14 cellular contexts compared by ENCODE assay signal in the genomic region with DNA sequence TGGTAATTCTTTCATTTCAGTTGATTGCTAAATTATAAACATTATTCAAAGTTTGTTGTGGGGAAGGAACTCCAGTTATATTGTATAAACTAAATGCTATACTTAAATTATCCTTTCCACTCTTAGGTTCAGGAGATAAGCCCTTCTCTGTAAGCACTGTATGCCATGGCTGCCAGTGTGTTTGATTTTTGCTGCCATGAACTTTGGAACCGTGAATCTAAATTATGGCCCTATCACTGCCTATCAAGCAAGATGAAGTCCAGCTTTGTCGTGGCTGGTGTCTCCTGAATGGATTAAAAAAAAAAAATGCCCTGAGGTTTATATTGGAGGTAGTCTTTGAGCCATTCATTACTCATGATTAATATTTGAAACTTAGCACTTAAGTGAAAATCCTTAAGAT. TPM values are rescaled to one million over a fixed set of nuclear protein-coding genes. Genes with fewer than 3 reads are reported as not detected.
DNase-seq lines count a peak whose midpoint lies in the region; ATAC-seq, FAIRE-seq and TF ChIP-seq lines count a peak whose summit lies in the region.
"Had no signal": no experiment of that assay in that cellular context is flagged by ENCODE, and none has a peak within 500 bp of the region (broad histone marks: within the 10 kb centered on the region; RNA-seq: fewer than 3 reads in every experiment).

No MANE protein-coding gene starts in this region.

- no peak for DNase-seq in HepG2 (ENCODE audit: low spot score)
- DNase-seq in right lobe of liver: no peak
- no peak for DNase-seq in gastrocnemius medialis
- DNase-seq in NCI-H82 treated with DMSO at 0.1 percent for 48 hours (lab: John Stamatoyannopoulos, UW; ENCODE audit: unreplicated experiment): no peak
- no peak for DNase-seq in activated naive CD4-positive, alpha-beta T cell treated with anti-CD3 and anti-CD28 coated beads, Interleukin-2, amount 50 U/mL, for 72 hours (ENCODE audit: low spot score in 2 of 2)
- no peak for DNase-seq in WTC11 (ENCODE audit: low spot score)
- DNase-seq: AML-193; CD8-positive, alpha-beta T cell; NCI-H1436; NCI-H2029 treated with DMSO at 0.1 percent for 48 hours; NCI-H510A had no signal

- H3K9ac ChIP-seq in liver (ENCODE audit: low read depth in 1 of 2, low read length in 2 of 2) (no peak overlapping the region), HepG2 (ENCODE audit: insufficient read depth, low read depth, low read length) (no peak overlapping the region)

- no peaks in the 10 kb centered on the region for H3K79me2 ChIP-seq in HepG2 (ENCODE audit: insufficient read depth, low read length)

- TF ChIP-seq CTCF in liver (IDR thresholded peaks at IDR 0.05; ENCODE audit: low read depth, low read length, missing input control) (no peak), HepG2 (CRISPR knock-in tag; IDR thresholded peaks at IDR 0.05) (no peak), right lobe of liver (IDR thresholded peaks at IDR 0.05) (no peak), gastrocnemius medialis (IDR thresholded peaks at IDR 0.05 in 4 of 5, conservative IDR thresholded peaks at IDR 0.05 in 1 of 5) (no peak), WTC11 (IDR thresholded peaks at IDR 0.05) (no peak)

- H3K9me3 ChIP-seq in liver (ENCODE audit: control insufficient read depth in 4 of 4, low read length in 3 of 4) (no peaks in the 10 kb centered on the region), HepG2 (ENCODE audit: low read length) (no peaks in the 10 kb centered on the region), right lobe of liver (no peaks in the 10 kb centered on the region), gastrocnemius medialis (no peaks in the 10 kb centered on the region)

- H3K27me3 ChIP-seq in liver (ENCODE audit: control insufficient read depth in 4 of 4, insufficient read depth in 4 of 4, low read length in 3 of 4): no peaks in the 10 kb centered on the region
- no peaks in the 10 kb centered on the region for H3K27me3 ChIP-seq in HepG2 (ENCODE audit: control insufficient read depth in 1 of 2, insufficient read depth in 2 of 2, low read length in 2 of 2)
- H3K27me3 ChIP-seq in right lobe of liver: no peaks in the 10 kb centered on the region
- H3K27me3 ChIP-seq in gastrocnemius medialis: no peaks in the 10 kb centered on the region

- H3K4me1 ChIP-seq in liver (ENCODE audit: control insufficient read depth in 4 of 4, insufficient read depth in 4 of 4, low read length in 3 of 4) (peaks cover 0 to 11% (median 7%) of the 10 kb centered on the region in 4 donors), HepG2 (ENCODE audit: insufficient read depth, low read length) (no peaks in the 10 kb centered on the region), right lobe of liver (peaks cover 0 to 11% (median 0%) of the 10 kb centered on the region in 4 donors), gastrocnemius medialis (peaks cover 28 to 32% of the 10 kb centered on the region in 2 donors)

- CTCF ChIA-PET in HepG2 (lab: Yijun Ruan, JAX; ENCODE audit: low intra/inter-chr PET ratio, low total read pairs): interaction anchor here (2.1 kb wide), 1 partner anchor 24 kb away, joined by 24 read pairs; no protein-coding TSS in a partner anchor
- CTCF ChIA-PET in WTC11 (lab: Charles Lee): no interaction called here

- peaks cover 7% of the 10 kb centered on the region for H4K20me1 ChIP-seq in HepG2 (ENCODE audit: insufficient read depth, low read length)

- no peak for FAIRE-seq in HepG2 (lab: Jason Lieb, UNC)
- FAIRE-seq: D721Med had no signal

- no peak overlapping the region for H3K4me3 Mint-ChIP-seq in WTC11
- H3K4me3 Mint-ChIP-seq: CD8-positive, alpha-beta T cell; GM23338 had no signal

- TF ChIP-seq EP300 in HepG2 (IDR thresholded peaks at IDR 0.05; ENCODE audit: low read depth in 2 of 2, low read length in 2 of 2) (no peak), HepG2 (CRISPR knock-in tag; IDR thresholded peaks at IDR 0.05; ENCODE audit: borderline replicate concordance) (no peak)

- H3K4me3 ChIP-seq in liver (ENCODE audit: low read depth in 1 of 3, low read length in 3 of 3) (no peak overlapping the region), HepG2 (replicated peaks in 1 of 3; ENCODE audit: insufficient read depth in 1 of 3, low read depth in 2 of 3, low read length in 3 of 3) (no peak overlapping the region), right lobe of liver (no peak overlapping the region), gastrocnemius medialis (no peak overlapping the region)
- H3K4me3 ChIP-seq: GM23338 had no signal

- POLR2A ChIA-PET in HepG2 (lab: Yijun Ruan, JAX) (no interaction called here), WTC11 (lab: Charles Lee) (no interaction called here)

- no peak for TF ChIP-seq RAD21 in liver (IDR thresholded peaks at IDR 0.05)
- TF ChIP-seq RAD21 in HepG2 (CRISPR knock-in tag; IDR thresholded peaks at IDR 0.05): no peak

- H2AFZ ChIP-seq in HepG2 (ENCODE audit: low read length): no peak overlapping the region
- H2AFZ ChIP-seq: GM23338 had no signal

- no peak overlapping the region for H3K27ac ChIP-seq in liver (ENCODE audit: low read depth in 1 of 2, low read length in 2 of 2)
- no peak overlapping the region for H3K27ac ChIP-seq in HepG2 (ENCODE audit: extremely low read length, insufficient read depth, low read length)
- no peak overlapping the region for H3K27ac ChIP-seq in right lobe of liver
- H3K27ac ChIP-seq in gastrocnemius medialis: peak overlapping the region; percentile 31 to 66 (median 46)

- intact Hi-C loops in HepG2 (cut with micrococcal nuclease; ENCODE audit: unreplicated experiment) (no loop called here), right lobe of liver (cut with DNase I) (no loop called here), gastrocnemius medialis (cut with DNase I; ENCODE audit: low total_unique reads) (no loop called here)

- H3K36me3 Mint-ChIP-seq in activated naive CD4-positive, alpha-beta T cell treated with anti-CD3 and anti-CD28 coated beads, Interleukin-2, amount 50 U/mL, for 72 hours: peaks cover 0 to 5% of the 10 kb centered on the region in 2 donors
- H3K36me3 Mint-ChIP-seq in WTC11: peaks cover 15% of the 10 kb centered on the region

- H3K9me3 Mint-ChIP-seq in activated naive CD4-positive, alpha-beta T cell treated with anti-CD3 and anti-CD28 coated beads, Interleukin-2, amount 50 U/mL, for 72 hours: no peaks in the 10 kb centered on the region
- no peaks in the 10 kb centered on the region for H3K9me3 Mint-ChIP-seq in WTC11
- H3K9me3 Mint-ChIP-seq: CD8-positive, alpha-beta T cell; GM23338 had no signal

- in situ Hi-C loops in HepG2 (cut with HindIII; ENCODE audit: extremely low pct_ligation_motif_present, low pct_unique_long_range_greater_than_20kb): no loop called here
- in situ Hi-C loops in gastrocnemius medialis (cut with MboI; ENCODE audit: low sequenced_read_pairs in 4 of 4): no loop called here

- peak overlapping the region in 1 of 2 donors; percentile 27 for H3K27ac Mint-ChIP-seq in activated naive CD4-positive, alpha-beta T cell treated with anti-CD3 and anti-CD28 coated beads, Interleukin-2, amount 50 U/mL, for 72 hours
- no peak overlapping the region for H3K27ac Mint-ChIP-seq in WTC11
- H3K27ac Mint-ChIP-seq: CD8-positive, alpha-beta T cell; GM23338 had no signal

- 20% methylated on average over 2 of the region's 2 CpGs for WGBS in liver
- WGBS in HepG2 (ENCODE audit: low lambda C conversion rate): 95% methylated on average over 2 of the region's 2 CpGs
- 30% methylated on average over 2 of the region's 2 CpGs for WGBS in right lobe of liver (ENCODE audit: insufficient coverage, low coverage, low lambda C conversion rate, missing lambda C conversion rate)

- H3K4me1 Mint-ChIP-seq in WTC11: no peaks in the 10 kb centered on the region
- H3K4me1 Mint-ChIP-seq: GM23338 had no signal

- H3K36me3 ChIP-seq in liver (ENCODE audit: control insufficient read depth in 4 of 4, insufficient read depth in 3 of 4, low read depth in 1 of 4, low read length in 3 of 4): peaks cover 3 to 28% (median 18%) of the 10 kb centered on the region in 4 donors
- peaks cover 15 to 51% of the 10 kb centered on the region in 2 experiments for H3K36me3 ChIP-seq in HepG2 (replicated peaks in 1 of 2; ENCODE audit: control insufficient read depth in 1 of 2, insufficient read depth in 2 of 2, low read length in 2 of 2)
- H3K36me3 ChIP-seq in right lobe of liver: peaks cover 0 to 18% (median under 1%) of the 10 kb centered on the region in 4 donors
- peaks cover 2 to 18% of the 10 kb centered on the region in 2 donors for H3K36me3 ChIP-seq in gastrocnemius medialis

- no peaks in the 10 kb centered on the region for H3K27me3 Mint-ChIP-seq in WTC11 (ENCODE audit: low read depth)

- no peak for TF ChIP-seq POLR2A in HepG2 (IDR thresholded peaks at IDR 0.05; ENCODE audit: insufficient read depth in 1 of 2, low read depth in 2 of 2, low read length in 2 of 2)
- no peak for TF ChIP-seq POLR2A in right lobe of liver (IDR thresholded peaks at IDR 0.05)
- no peak for TF ChIP-seq POLR2A in gastrocnemius medialis (IDR thresholded peaks at IDR 0.05)

- BruUV-seq in HepG2 (replicated peaks; lab: Mats Ljungman, UMichigan): no TSS peak

- ATAC-seq in HepG2 (no peak), right lobe of liver (peak; percentile 54 to 79 (median 64)), gastrocnemius medialis (no peak), WTC11 (no peak)
- ATAC-seq in activated naive CD4-positive, alpha-beta T cell treated with anti-CD3 and anti-CD28 coated beads, Interleukin-2, amount 50 U/mL, for 72 hours: no peak
- ATAC-seq: CD8-positive, alpha-beta T cell; GM23338 had no signal

- no peak overlapping the region for H3K4me2 ChIP-seq in HepG2 (ENCODE audit: low read depth, low read length)
- H3K4me2 ChIP-seq: GM23338 had no signal

RNA-seq across cellular contexts. Expression of a gene that starts 44.7 kb away (rescaled TPM):
- total RNA-seq in liver (10 to 100 TPM; 12.2 to 12.3 TPM), HepG2 (2016; rRNA removed; fragmentation: Illumina TruSeq; extraction: Trizol) (34.2 and 54.5 TPM in 2 replicates), right lobe of liver (10 to 100 TPM in 5 of 6 experiments, 1 to 10 TPM in 1; 9.2 to 13.0 (median 11.2) TPM), gastrocnemius medialis (10 to 100 TPM; 26.3 to 30.3 (median 27.7) TPM), WTC11 (2021) (23.5 to 24.6 TPM (median 24.0 TPM) in 3 replicates)
- polyA plus RNA-seq in liver (1 to 10 TPM; 5.4 to 9.8 TPM), HepG2 (2011; rRNA removed) (8.5 and 11.0 TPM in 2 replicates)
- total RNA-seq in HepG2 (2016; cell fraction: cytosol; rRNA removed; fragmentation: Illumina TruSeq; extraction: Trizol; ENCODE audit: low read depth): 3.6 and 4.7 TPM in 2 replicates
- total RNA-seq in HepG2 (2016; cell fraction: insoluble cytoplasmic fraction; rRNA removed; fragmentation: Illumina TruSeq; extraction: Trizol): 33.7 and 54.6 TPM in 2 replicates
- 9.5 and 11.3 TPM in 2 replicates for total RNA-seq in HepG2 (2016; cell fraction: membrane; rRNA removed; fragmentation: Illumina TruSeq; extraction: Trizol)
- 28.9 and 29.6 TPM in 2 replicates for total RNA-seq in HepG2 (2016; cell fraction: nucleus; rRNA removed; fragmentation: Illumina TruSeq; extraction: Trizol)
- 5.3 and 7.0 TPM in 2 replicates for polyA plus RNA-seq in HepG2 (2011; cell fraction: cytosol; rRNA removed)
- 4.6 and 4.7 TPM in 2 replicates for polyA plus RNA-seq in HepG2 (2011; cell fraction: nucleus; rRNA removed)
- 11.9 and 15.6 TPM in 2 replicates for polyA plus RNA-seq in HepG2 (2012)
- 1.3 and 1.5 TPM in 2 replicates for polyA plus RNA-seq in HepG2 (2016; cell fraction: cytosol; fragmentation: Illumina TruSeq; extraction: Trizol; ENCODE audit: low read depth)
- polyA plus RNA-seq in HepG2 (2016; cell fraction: insoluble cytoplasmic fraction; fragmentation: Illumina TruSeq; extraction: Trizol; ENCODE audit: low read depth): 36.3 and 37.4 TPM in 2 replicates
- polyA plus RNA-seq in HepG2 (2016; cell fraction: membrane; fragmentation: Illumina TruSeq; extraction: Trizol; ENCODE audit: low read depth): 2.6 and 3.2 TPM in 2 replicates
- 17.6 and 18.0 TPM in 2 replicates for polyA plus RNA-seq in HepG2 (2016; cell fraction: nucleus; fragmentation: Illumina TruSeq; extraction: Trizol; ENCODE audit: insufficient read depth, low read depth)
- 8.3 and 17.7 TPM in 2 replicates for polyA minus RNA-seq in HepG2 (2011; rRNA and poly(A)+ RNA removed; ENCODE audit: low replicate concordance)
- polyA minus RNA-seq in HepG2 (2011; cell fraction: cytosol; rRNA and poly(A)+ RNA removed): 14.9 and 15.7 TPM in 2 replicates
- polyA minus RNA-seq in HepG2 (2011; cell fraction: nucleus; rRNA and poly(A)+ RNA removed): 32.6 and 34.1 TPM in 2 replicates
- 10 to 100 TPM; 22.7 to 25.2 TPM for total RNA-seq in activated naive CD4-positive, alpha-beta T cell treated with anti-CD3 and anti-CD28 coated beads, Interleukin-2, amount 50 U/mL, for 72 hours

Comparison
In these comparisons a context has a peak if more than half of its experiments do, and no peak if none do; other contexts are left out.
1. ATAC-seq: peak in right lobe of liver (4 of 4); none in HepG2 (single experiment), gastrocnemius medialis (0 of 2), activated naive CD4-positive, alpha-beta T cell treated with anti-CD3 and anti-CD28 coated beads, Interleukin-2, amount 50 U/mL, for 72 hours (0 of 2) and WTC11 (single experiment).
2. H3K27ac ChIP-seq: peak in gastrocnemius medialis (4 of 4); none in liver (0 of 2), HepG2 (single experiment) and right lobe of liver (0 of 3).